15 cellular contexts compared by ENCODE assay signal in the genomic region with DNA sequence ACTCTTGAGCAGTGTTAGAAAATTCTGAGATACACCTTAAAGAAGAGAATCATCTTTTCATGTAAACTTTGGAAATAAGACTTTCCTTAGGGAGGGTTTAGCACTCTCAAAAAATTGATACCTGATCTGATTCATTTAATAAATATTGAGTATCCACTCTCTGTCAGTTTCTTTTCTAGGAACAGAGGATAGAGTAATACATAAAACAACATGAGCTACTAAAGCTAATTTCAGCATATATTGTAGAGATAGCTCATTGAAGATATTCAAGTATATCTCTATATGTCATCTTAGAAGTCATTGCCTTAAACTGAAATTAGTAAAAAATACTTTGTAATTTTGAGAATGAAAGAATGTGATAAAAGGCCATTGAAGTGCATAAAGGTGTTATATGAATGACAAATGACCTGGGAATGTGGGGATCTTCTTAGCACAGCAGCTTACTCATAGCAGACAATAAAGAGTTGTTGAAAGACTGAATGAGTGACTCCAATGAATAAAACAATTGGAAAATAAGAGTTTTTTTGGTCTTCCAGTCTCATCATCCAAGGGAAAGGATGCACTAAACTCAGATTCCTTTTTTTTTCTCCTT. TPM values are rescaled to one million over a fixed set of nuclear protein-coding genes. Genes with fewer than 3 reads are reported as not detected.
DNase-seq lines count a peak whose midpoint lies in the region; ATAC-seq and TF ChIP-seq lines count a peak whose summit lies in the region.
"Had no signal": no experiment of that assay in that cellular context is flagged by ENCODE, and none has a peak within 500 bp of the region (broad histone marks: within the 10 kb centered on the region; RNA-seq: fewer than 3 reads in every experiment).

No MANE protein-coding gene starts in this region.

- H3K36me3 Mint-ChIP-seq in brain = no peaks in the 10 kb centered on the region
- H3K36me3 Mint-ChIP-seq in mesothelial cell of epicardium = no peaks in the 10 kb centered on the region
- H3K36me3 Mint-ChIP-seq: natural killer cell treated with Interleukin-12 subunit alpha and Interleukin-12 subunit beta and Interleukin-15 and Interleukin-18, amount 100 ng/mL, for 72 hours had no signal

- H3K9me3 Mint-ChIP-seq in brain (peaks cover 0 to 3% (median 0%) of the 10 kb centered on the region in 5 experiments), mesothelial cell of epicardium (peaks cover 3% of the 10 kb centered on the region)
- H3K9me3 Mint-ChIP-seq: activated CD4-positive, alpha-beta T cell treated with anti-CD3 and anti-CD28 coated beads, Interleukin-2, amount 10 ng/mL, durations not matched to agents 24 days and 14 days; central memory CD8-positive, alpha-beta T cell; natural killer cell treated with Interleukin-12 subunit alpha and Interleukin-12 subunit beta and Interleukin-15 and Interleukin-18, amount 100 ng/mL, for 72 hours had no signal

- H3K4me3 Mint-ChIP-seq in brain (no peak overlapping the region), mesothelial cell of epicardium (no peak overlapping the region)
- H3K4me3 Mint-ChIP-seq: activated CD4-positive, alpha-beta T cell treated with anti-CD3 and anti-CD28 coated beads, Interleukin-2, amount 10 ng/mL, durations not matched to agents 24 days and 14 days; central memory CD8-positive, alpha-beta T cell; natural killer cell treated with Interleukin-12 subunit alpha and Interleukin-12 subunit beta and Interleukin-15 and Interleukin-18, amount 100 ng/mL, for 72 hours had no signal

- ATAC-seq in GM18511 (IDR thresholded peaks at IDR 0.05; ENCODE audit: unreplicated experiment) (peak; percentile 19), HG02938 (IDR thresholded peaks at IDR 0.05; ENCODE audit: unreplicated experiment) (no peak)

- H3K27me3 Mint-ChIP-seq in brain (peaks cover 18% of the 10 kb centered on the region), mesothelial cell of epicardium (ENCODE audit: low read depth) (no peaks in the 10 kb centered on the region)
- H3K27me3 Mint-ChIP-seq: central memory CD8-positive, alpha-beta T cell; natural killer cell treated with Interleukin-12 subunit alpha and Interleukin-12 subunit beta and Interleukin-15 and Interleukin-18, amount 100 ng/mL, for 72 hours had no signal

- H3K4me1 Mint-ChIP-seq in brain (peaks cover 6% of the 10 kb centered on the region), mesothelial cell of epicardium (peaks cover 5% of the 10 kb centered on the region)
- H3K4me1 Mint-ChIP-seq: activated CD4-positive, alpha-beta T cell treated with anti-CD3 and anti-CD28 coated beads, Interleukin-2, amount 10 ng/mL, durations not matched to agents 24 days and 14 days; central memory CD8-positive, alpha-beta T cell had no signal

- TF ChIP-seq CTCF in brain (conservative IDR thresholded peaks at IDR 0.05) (peak; percentile 44 to 63), mesothelial cell of epicardium (IDR thresholded peaks at IDR 0.05; ENCODE audit: unreplicated experiment) (peak; percentile 51)

- H3K27ac Mint-ChIP-seq in brain = no peak overlapping the region
- no peak overlapping the region for H3K27ac Mint-ChIP-seq in mesothelial cell of epicardium
- H3K27ac Mint-ChIP-seq: activated CD4-positive, alpha-beta T cell treated with anti-CD3 and anti-CD28 coated beads, Interleukin-2, amount 10 ng/mL, durations not matched to agents 24 days and 14 days; natural killer cell treated with Interleukin-12 subunit alpha and Interleukin-12 subunit beta and Interleukin-15 and Interleukin-18, amount 100 ng/mL, for 72 hours had no signal

- DNase-seq in HPDE6-E6E7 (ENCODE audit: extremely low spot score) (peak; percentile 21), mesothelial cell of epicardium (ENCODE audit: low spot score in 2 of 2, unreplicated experiment in 2 of 2) (no peak), amygdala (lab: John Stamatoyannopoulos, UW) (no peak)
- no peak for DNase-seq in activated CD4-positive, alpha-beta T cell treated with anti-CD3 and anti-CD28 coated beads for 1 hour
- DNase-seq: activated gamma-delta T cell treated with Interleukin-2 at 50 U/mL for 16 hours; stimulated activated CD4-positive, alpha-beta T cell treated with anti-CD3 and anti-CD28 coated beads, Interleukin-2, amount 100 ng/mL, for 48 hours had no signal

RNA-seq across cellular contexts. Expression of gene RHAG, which starts 29.2 kb away (rescaled TPM):
- polyA plus RNA-seq in brain (ENCODE audit: insufficient read depth, low read depth, low replicate concordance) = not detected
- total RNA-seq in mesothelial cell of epicardium = not detected in 3 replicates
- total RNA-seq: activated CD4-positive, alpha-beta T cell treated with anti-CD3 and anti-CD28 coated beads, Interleukin-2, amount 10 ng/mL, durations not matched to agents 24 days and 14 days; HT-29; M059J; mesenteric fat pad; natural killer cell treated with Interleukin-12 subunit alpha and Interleukin-12 subunit beta and Interleukin-15 and Interleukin-18, amount 100 ng/mL, for 72 hours had no signal

RNA-seq across cellular contexts. Expression of gene C6orf141, which starts 57.0 kb away (rescaled TPM):
- not detected for polyA plus RNA-seq in brain (ENCODE audit: insufficient read depth, low read depth, low replicate concordance)
- 6.0 to 8.2 TPM (median 6.5 TPM) in 3 replicates for total RNA-seq in mesothelial cell of epicardium
- total RNA-seq: activated CD4-positive, alpha-beta T cell treated with anti-CD3 and anti-CD28 coated beads, Interleukin-2, amount 10 ng/mL, durations not matched to agents 24 days and 14 days; natural killer cell treated with Interleukin-12 subunit alpha and Interleukin-12 subunit beta and Interleukin-15 and Interleukin-18, amount 100 ng/mL, for 72 hours had no signal
